In genomic region chr4:75950416-75950815, GRCh38 we compare ENCODE assay signal across 22 cellular contexts. TPM values are rescaled to one million over a fixed set of nuclear protein-coding genes. Genes with fewer than 3 reads are reported as not detected.
"Had no signal": no experiment of that assay in that cellular context is flagged by ENCODE, and none has a peak within 500 bp of the region (broad histone marks: within the 10 kb centered on the region; RNA-seq: fewer than 3 reads in every experiment).

No MANE protein-coding gene starts in this region.

- H3K27ac Mint-ChIP-seq: activated naive CD8-positive, alpha-beta T cell; activated T-helper 1 cell treated with anti-CD3 and anti-CD28 coated beads, Interleukin-12 subunit alpha, Interleukin-12 subunit beta, Interleukin-2, Interleukin-4 antibody, amounts not matched to agents 30 ng/mL and 10 ng/mL and 1 ng/mL, durations not matched to agents 14 hours and 24 hours and 36 hours; mesothelial cell of epicardium; nephron had no signal

- H3K27me3 Mint-ChIP-seq: activated naive CD8-positive, alpha-beta T cell had no signal

- H3K4me3 ChIP-seq: body of pancreas, lower lobe of right lung, tibial artery had no signal

- H3K4me1 Mint-ChIP-seq: mesothelial cell of epicardium, nephron had no signal

- H3K4me3 Mint-ChIP-seq: activated naive CD8-positive, alpha-beta T cell; activated T-helper 1 cell treated with anti-CD3 and anti-CD28 coated beads, Interleukin-12 subunit alpha, Interleukin-12 subunit beta, Interleukin-2, Interleukin-4 antibody, amounts not matched to agents 30 ng/mL and 10 ng/mL and 1 ng/mL, durations not matched to agents 14 hours and 24 hours and 36 hours; mesothelial cell of epicardium; nephron had no signal

- H3K27ac ChIP-seq: body of pancreas, lower lobe of right lung, parathyroid adenoma, tibial artery, WERI-Rb-1 had no signal

- H3K9me3 Mint-ChIP-seq: activated T-helper 1 cell treated with anti-CD3 and anti-CD28 coated beads, Interleukin-12 subunit alpha, Interleukin-12 subunit beta, Interleukin-2, Interleukin-4 antibody, amounts not matched to agents 30 ng/mL and 10 ng/mL and 1 ng/mL, durations not matched to agents 14 hours and 24 hours and 36 hours; mesothelial cell of epicardium; nephron had no signal

- DNase-seq: activated CD4-positive, alpha-beta T cell treated with anti-CD3 and anti-CD28 coated beads for 1 hour; activated CD4-positive, alpha-beta T cell treated with anti-CD3 and anti-CD28 coated beads, Interleukin-2, amount 50 U/mL, for 48 hours; body of pancreas; islet precursor cell; lower lobe of right lung; stimulated activated CD4-positive, alpha-beta T cell treated with anti-CD3 and anti-CD28 coated beads, Interleukin-12 subunit alpha, Interleukin-12 subunit beta, amount 100 ng/mL, for 4 hours; stimulated activated CD4-positive, alpha-beta T cell treated with anti-CD3 and anti-CD28 coated beads, Interleukin-1b, Interleukin-23, amount 100 ng/mL, for 48 hours; stimulated activated naive CD4-positive, alpha-beta T cell treated with Interleukin-2 at 50 U/mL for 16 hours; substantia nigra; SW 1271; T-helper 2 cell; tibial artery; WERI-Rb-1 had no signal

RNA-seq across cellular contexts. Expression of gene PPEF2, which starts 48.2 kb away (rescaled TPM):
- total RNA-seq: activated T-helper 1 cell treated with anti-CD3 and anti-CD28 coated beads, Interleukin-12 subunit alpha, Interleukin-12 subunit beta, Interleukin-2, Interleukin-4 antibody, amounts not matched to agents 30 ng/mL and 10 ng/mL and 1 ng/mL, durations not matched to agents 14 hours and 24 hours and 36 hours; body of pancreas; cardiac septum; epithelial cell of proximal tubule; glomerular endothelial cell; lower lobe of right lung; mesothelial cell of epicardium; renal cortical epithelial cell had no signal

RNA-seq across cellular contexts. Expression of gene CXCL9, which starts 56.9 kb away (rescaled TPM):
- total RNA-seq: epithelial cell of proximal tubule, glomerular endothelial cell, mesothelial cell of epicardium, renal cortical epithelial cell had no signal
